Comparison of ENCODE assay signal across 1 cellular context in the genomic region with DNA sequence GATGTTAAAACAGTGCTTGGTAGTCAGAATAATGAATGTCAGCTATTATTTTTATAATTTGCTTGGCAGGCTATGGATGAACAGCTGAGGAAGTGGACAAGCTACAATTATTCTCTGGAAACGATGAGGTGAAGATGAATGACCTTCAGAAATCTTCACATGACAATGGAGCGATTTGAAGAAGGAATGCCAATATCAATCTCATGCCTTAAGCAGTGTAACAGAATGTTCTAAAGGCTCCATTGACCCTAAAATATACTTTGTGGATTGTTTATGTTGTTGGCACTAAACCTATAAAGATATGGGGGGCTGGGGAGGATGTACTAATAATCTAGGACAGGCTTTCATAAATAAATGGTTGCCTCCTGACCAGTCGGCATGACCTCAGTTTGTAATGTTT.
TF ChIP-seq lines count a peak whose summit lies in the region.

No MANE protein-coding gene starts in this region.

TF ChIP-seq in K562, 482 proteins besides CTCF, POLR2A, EP300 and RAD21 (continued from another document):
- TF ChIP-seq FOXK2 (conservative IDR thresholded peaks at IDR 0.05 in 1 of 2, IDR thresholded peaks at IDR 0.05 in 1 of 2; ENCODE audit: low read depth in 2 of 2), result no peak
- TF ChIP-seq MEF2A (IDR thresholded peaks at IDR 0.05; ENCODE audit: control insufficient read depth, low read depth, low read length), result no peak
- TF ChIP-seq ZNF347 (CRISPR knock-in tag; IDR thresholded peaks at IDR 0.05; ENCODE audit: low read depth), result no peak
- no peak for TF ChIP-seq BRD9 (IDR thresholded peaks at IDR 0.05; ENCODE audit: low read depth, partially characterized antibody)
- no peak for TF ChIP-seq ELK3 (CRISPR knock-in tag; IDR thresholded peaks at IDR 0.05)
- no peak for TF ChIP-seq STAT5B (CRISPR knock-in tag; IDR thresholded peaks at IDR 0.05)
- TF ChIP-seq RBM17 (IDR thresholded peaks at IDR 0.05; ENCODE audit: borderline replicate concordance, low read depth, low read length), result no peak
- TF ChIP-seq SAFB (IDR thresholded peaks at IDR 0.05; ENCODE audit: borderline replicate concordance, low read depth, low read length), result no peak
- TF ChIP-seq ZNF121 (CRISPR knock-in tag; conservative IDR thresholded peaks at IDR 0.05), result no peak
